Comparison of ENCODE assay signal across 8 cellular contexts in the genomic region with DNA sequence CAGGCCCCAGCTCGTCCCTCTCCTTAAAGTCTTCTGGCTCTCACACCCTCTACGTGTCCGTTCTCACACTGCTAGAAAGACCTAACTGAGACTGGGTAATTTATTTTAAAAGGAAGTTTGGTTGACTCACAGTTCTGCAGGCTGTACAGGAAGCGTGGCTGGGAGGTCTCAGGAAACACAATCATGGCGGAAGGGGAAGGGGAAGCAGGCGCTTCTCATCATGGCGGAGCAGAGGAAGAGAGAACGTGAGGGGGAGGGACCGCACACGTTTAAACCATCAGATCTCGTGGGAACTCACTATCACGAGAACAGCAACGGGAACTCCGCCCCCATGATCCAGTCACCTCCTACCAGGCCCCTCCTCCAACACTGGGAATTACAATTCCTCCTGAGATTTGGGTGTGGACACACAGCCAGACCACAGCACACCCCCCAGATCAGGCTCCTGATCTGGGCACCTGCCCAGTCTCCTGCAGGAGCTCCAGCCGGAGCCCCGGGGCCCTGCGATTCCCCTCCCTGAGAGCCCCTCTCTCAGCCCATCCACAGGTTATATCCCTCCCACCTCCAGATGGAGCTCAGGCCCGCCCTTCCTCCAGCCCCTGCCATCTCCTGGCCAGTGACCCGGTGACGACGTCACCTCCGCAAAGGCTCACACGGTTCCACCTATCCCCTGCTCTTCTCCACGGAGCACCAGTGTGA.
A peak's percentile ranks its signal among the peaks of the same experiment; 100 is the strongest.
DNase-seq lines count a peak whose midpoint lies in the region; ATAC-seq and TF ChIP-seq lines count a peak whose summit lies in the region.

No MANE protein-coding gene starts in this region.

- peak; percentile 71 for ATAC-seq in left lobe of liver

- peak; percentile 82 for DNase-seq in GM20000 (ENCODE audit: low spot score)
- DNase-seq in NCI-H82 treated with DMSO at 0.1 percent for 48 hours (lab: John Stamatoyannopoulos, UW; ENCODE audit: unreplicated experiment): peak; percentile 59
- DNase-seq in activated T-cell treated with anti-CD3 and anti-CD28 coated beads for 48 hours (ENCODE audit: low read depth): peak; percentile 71
- DNase-seq in left lobe of liver (ENCODE audit: low spot score): peak; percentile 56
- DNase-seq in stimulated activated CD8-positive, alpha-beta memory T cell treated with anti-CD3 and anti-CD28 coated beads, Interleukin-15, amount 100 ng/mL, for 4 hours (ENCODE audit: low read depth in 2 of 2): peak; percentile 56 to 61
- DNase-seq in amniotic stem cell (lab: John Stamatoyannopoulos, UW): no peak
- no peak for DNase-seq in superior temporal gyrus (ENCODE audit: extremely low spot score)
- no peak for DNase-seq in NCI-H226

- TF ChIP-seq CTCF in GM20000 (IDR thresholded peaks at IDR 0.05; ENCODE audit: extremely low read depth, missing control alignments): no peak

Comparison
In these comparisons a context has a peak if more than half of its experiments do, and no peak if none do; other contexts are left out.
1. DNase-seq: peak in GM20000 (single experiment), NCI-H82 treated with DMSO at 0.1 percent for 48 hours (single experiment), activated T-cell treated with anti-CD3 and anti-CD28 coated beads for 48 hours (single experiment), left lobe of liver (single experiment) and stimulated activated CD8-positive, alpha-beta memory T cell treated with anti-CD3 and anti-CD28 coated beads, Interleukin-15, amount 100 ng/mL, for 4 hours (2 of 2); none in amniotic stem cell (single experiment), superior temporal gyrus (single experiment) and NCI-H226 (single experiment).